ENCODE assay signal across 12 cellular contexts in genomic region chr2:160061533-160062282, GRCh38. TPM values are rescaled to one million over a fixed set of nuclear protein-coding genes. Genes with fewer than 3 reads are reported as not detected.
A peak's percentile ranks its signal among the peaks of the same experiment; 100 is the strongest.
DNase-seq lines count a peak whose midpoint lies in the region; ATAC-seq, FAIRE-seq and TF ChIP-seq lines count a peak whose summit lies in the region.
"Had no signal": no experiment of that assay in that cellular context is flagged by ENCODE, and none has a peak within 500 bp of the region (broad histone marks: within the 10 kb centered on the region; RNA-seq: fewer than 3 reads in every experiment).

No MANE protein-coding gene starts in this region.

- H3K36me3 Mint-ChIP-seq in stimulated activated naive CD8-positive, alpha-beta T cell treated with anti-CD3 and anti-CD28 coated beads, Interleukin-15, Interleukin-2, amounts not matched to agents 100 ng/mL and 50 ng/mL, for 24 hours (ENCODE audit: low read depth) = no peaks in the 10 kb centered on the region

- H3K36me3 ChIP-seq in mammary epithelial cell (ENCODE audit: insufficient read depth, low read length) (no peaks in the 10 kb centered on the region), HepG2 (replicated peaks in 1 of 2; ENCODE audit: control insufficient read depth in 1 of 2, insufficient read depth in 2 of 2, low read length in 2 of 2) (no peaks in the 10 kb centered on the region)

- H3K27me3 ChIP-seq in HL-60 (ENCODE audit: insufficient read depth, poor library complexity, severe bottlenecking) (peaks cover 44% of the 10 kb centered on the region), mammary epithelial cell (ENCODE audit: insufficient read depth, low read length) (no peaks in the 10 kb centered on the region), HepG2 (ENCODE audit: control insufficient read depth in 1 of 2, insufficient read depth in 2 of 2, low read length in 2 of 2) (peaks cover 3 to 31% of the 10 kb centered on the region in 2 experiments; a peak in 3 of 5 replicates)

- H3K4me3 Mint-ChIP-seq in stimulated activated naive CD8-positive, alpha-beta T cell treated with anti-CD3 and anti-CD28 coated beads, Interleukin-15, Interleukin-2, amounts not matched to agents 100 ng/mL and 50 ng/mL, for 24 hours = peak overlapping the region; percentile 17

- TF ChIP-seq CTCF in HL-60 (IDR thresholded peaks at IDR 0.05; ENCODE audit: insufficient read depth, low read length) = no peak
- no peak for TF ChIP-seq CTCF in mammary epithelial cell (conservative IDR thresholded peaks at IDR 0.05 in 1 of 2, IDR thresholded peaks at IDR 0.05 in 1 of 2; ENCODE audit: extremely low read depth in 1 of 2, insufficient read depth in 1 of 2, low read depth in 1 of 2, low read length in 2 of 2)
- no peak for TF ChIP-seq CTCF in HepG2 (CRISPR knock-in tag; IDR thresholded peaks at IDR 0.05)

- H3K9ac ChIP-seq in mammary epithelial cell (ENCODE audit: insufficient read depth, low read length) = peak overlapping the region; percentile 53
- H3K9ac ChIP-seq in HepG2 (ENCODE audit: insufficient read depth, low read depth, low read length) = no peak overlapping the region

- no peaks in the 10 kb centered on the region for H3K9me3 Mint-ChIP-seq in stimulated activated naive CD8-positive, alpha-beta T cell treated with anti-CD3 and anti-CD28 coated beads, Interleukin-15, Interleukin-2, amounts not matched to agents 100 ng/mL and 50 ng/mL, for 24 hours

- peaks cover 8% of the 10 kb centered on the region for H3K4me1 Mint-ChIP-seq in stimulated activated naive CD8-positive, alpha-beta T cell treated with anti-CD3 and anti-CD28 coated beads, Interleukin-15, Interleukin-2, amounts not matched to agents 100 ng/mL and 50 ng/mL, for 24 hours (ENCODE audit: low read depth)

- TF ChIP-seq POLR2A in HepG2 (IDR thresholded peaks at IDR 0.05; ENCODE audit: insufficient read depth in 1 of 2, low read depth in 2 of 2, low read length in 2 of 2) = no peak

- H4K20me1 ChIP-seq in mammary epithelial cell (ENCODE audit: insufficient read depth, low read length) (no peaks in the 10 kb centered on the region), HepG2 (ENCODE audit: insufficient read depth, low read length) (no peaks in the 10 kb centered on the region)

- no peak for FAIRE-seq in HepG2 (lab: Jason Lieb, UNC)
- FAIRE-seq: GM18507, HTR-8/SVneo had no signal

- H3K4me3 ChIP-seq in HL-60 (replicated peaks; ENCODE audit: insufficient read depth, low read length) (peak overlapping the region; percentile 30), mammary epithelial cell (replicated peaks in 1 of 3; ENCODE audit: insufficient read depth in 1 of 3, low read depth in 2 of 3, low read length in 3 of 3) (peak overlapping the region; percentile 59 to 83 (median 63)), HepG2 (replicated peaks in 1 of 3; ENCODE audit: insufficient read depth in 1 of 3, low read depth in 2 of 3, low read length in 3 of 3) (peak overlapping the region in 1 of 3 experiments; percentile 36; a peak in 1 of 6 replicates)

- BruUV-seq in mammary epithelial cell (replicated peaks; lab: Mats Ljungman, UMichigan) = no TSS peak
- no TSS peak for BruUV-seq in HepG2 (replicated peaks; lab: Mats Ljungman, UMichigan)

- H3K79me2 ChIP-seq in mammary epithelial cell (ENCODE audit: insufficient read depth, low read length) (peaks cover 8% of the 10 kb centered on the region), HepG2 (ENCODE audit: insufficient read depth, low read length) (no peaks in the 10 kb centered on the region)

- peak overlapping the region; percentile 82 for H3K4me2 ChIP-seq in mammary epithelial cell (ENCODE audit: insufficient read depth, low read depth, low read length)
- H3K4me2 ChIP-seq in HepG2 (ENCODE audit: low read depth, low read length) = peak overlapping the region; percentile 39; the same call in 1 of the 2 replicates

- no peak for TF ChIP-seq RAD21 in HepG2 (CRISPR knock-in tag; IDR thresholded peaks at IDR 0.05)

- CTCF ChIA-PET in mammary epithelial cell (lab: Charles Lee; ENCODE audit: low non-redundant PET) (no interaction called here), HepG2 (lab: Yijun Ruan, JAX; ENCODE audit: low intra/inter-chr PET ratio, low total read pairs) (no interaction called here)

- in situ Hi-C loops in mammary epithelial cell (cut with MboI; ENCODE audit: low sequenced_read_pairs in 2 of 2) = no loop called here
- in situ Hi-C loops in HepG2 (cut with HindIII; ENCODE audit: extremely low pct_ligation_motif_present, low pct_unique_long_range_greater_than_20kb) = no loop called here

- H3K27ac ChIP-seq in HL-60 (replicated peaks) = no peak overlapping the region
- peak overlapping the region; percentile 35 for H3K27ac ChIP-seq in mammary epithelial cell (ENCODE audit: insufficient read depth, low read depth, low read length)
- H3K27ac ChIP-seq in HepG2 (ENCODE audit: extremely low read length, insufficient read depth, low read length) = no peak overlapping the region

- H2AFZ ChIP-seq in mammary epithelial cell (ENCODE audit: low read depth, low read length) = peak overlapping the region; percentile 96
- H2AFZ ChIP-seq in HepG2 (ENCODE audit: low read length) = no peak overlapping the region

- DNase-seq in HL-60 (ENCODE audit: low read depth in 1 of 2, low spot score in 1 of 2) = no peak
- DNase-seq in mammary epithelial cell = no peak
- no peak for DNase-seq in HepG2 (ENCODE audit: low spot score)
- DNase-seq in effector CD8-positive, alpha-beta T cell (lab: John Stamatoyannopoulos, UW) = no peak
- DNase-seq: foreskin melanocyte, T-helper 9 cell had no signal

- WGBS in mammary epithelial cell (ENCODE audit: low coverage, missing lambda C conversion rate) = 38% methylated on average over 16 of the region's 45 CpGs
- 65% methylated on average over 34 of the region's 45 CpGs for WGBS in HepG2 (ENCODE audit: low lambda C conversion rate)

- H3K9me3 ChIP-seq in mammary epithelial cell (replicated peaks; ENCODE audit: insufficient read depth, low read length) = no peaks in the 10 kb centered on the region
- H3K9me3 ChIP-seq in HepG2 (ENCODE audit: low read length) = no peaks in the 10 kb centered on the region

- intact Hi-C loops in mammary epithelial cell (cut with micrococcal nuclease) = no loop called here
- intact Hi-C loops in HepG2 (cut with micrococcal nuclease; ENCODE audit: unreplicated experiment) = no loop called here

- H3K27me3 Mint-ChIP-seq in stimulated activated naive CD8-positive, alpha-beta T cell treated with anti-CD3 and anti-CD28 coated beads, Interleukin-15, Interleukin-2, amounts not matched to agents 100 ng/mL and 50 ng/mL, for 24 hours = peaks cover 46% of the 10 kb centered on the region

- no peak for ATAC-seq in HepG2
- ATAC-seq in HG02759 (IDR thresholded peaks at IDR 0.05; ENCODE audit: unreplicated experiment) = no peak
- no peak for ATAC-seq in HG03095 (IDR thresholded peaks at IDR 0.05; ENCODE audit: unreplicated experiment)
- ATAC-seq in activated CD4-positive, CD25-positive, alpha-beta regulatory T cell treated with anti-CD3 and anti-CD28 coated beads, Interleukin-2, amount 50 U/mL, for 24 hours = no peak

- POLR2A ChIA-PET in HepG2 (lab: Yijun Ruan, JAX) = no interaction called here

- dilution Hi-C loops in mammary epithelial cell (cut with HindIII; ENCODE audit: low sequenced_read_pairs) = no loop called here

- TF ChIP-seq EP300 in HepG2 (IDR thresholded peaks at IDR 0.05; ENCODE audit: low read depth in 2 of 2, low read length in 2 of 2) = no peak
- no peak for TF ChIP-seq EP300 in HepG2 (CRISPR knock-in tag; IDR thresholded peaks at IDR 0.05; ENCODE audit: borderline replicate concordance)

- no peak overlapping the region for H3K27ac Mint-ChIP-seq in stimulated activated naive CD8-positive, alpha-beta T cell treated with anti-CD3 and anti-CD28 coated beads, Interleukin-15, Interleukin-2, amounts not matched to agents 100 ng/mL and 50 ng/mL, for 24 hours

- H3K4me1 ChIP-seq in mammary epithelial cell (ENCODE audit: insufficient read depth, low read length) (peaks cover 6% of the 10 kb centered on the region), HepG2 (ENCODE audit: insufficient read depth, low read length) (peaks cover 11% of the 10 kb centered on the region; the same call in 1 of the 2 replicates)

TF ChIP-seq in HepG2, 621 proteins besides CTCF, POLR2A, EP300 and RAD21 (continues in another document):
- TF ChIP-seq PPARG (CRISPR knock-in tag; conservative IDR thresholded peaks at IDR 0.05) = no peak

RNA-seq across cellular contexts. Expression of gene PLA2R1, which starts 0.7 kb away (rescaled TPM):
- total RNA-seq in mammary epithelial cell (10 to 100 TPM; 10.8 to 17.8 TPM), HepG2 (2016; rRNA removed; fragmentation: Illumina TruSeq; extraction: Trizol) (not detected in 2 replicates)
- polyA plus RNA-seq in mammary epithelial cell (5.3 TPM), HepG2 (2011; rRNA removed) (not detected in 2 replicates)
- 10.3 TPM for polyA minus RNA-seq in mammary epithelial cell
- not detected in 2 replicates for total RNA-seq in HepG2 (2016; cell fraction: cytosol; rRNA removed; fragmentation: Illumina TruSeq; extraction: Trizol; ENCODE audit: low read depth)
- total RNA-seq in HepG2 (2016; cell fraction: insoluble cytoplasmic fraction; rRNA removed; fragmentation: Illumina TruSeq; extraction: Trizol) = not detected in 2 replicates
- not detected in 2 replicates for total RNA-seq in HepG2 (2016; cell fraction: membrane; rRNA removed; fragmentation: Illumina TruSeq; extraction: Trizol)
- total RNA-seq in HepG2 (2016; cell fraction: nucleus; rRNA removed; fragmentation: Illumina TruSeq; extraction: Trizol) = not detected in 2 replicates
- not detected in 2 replicates for polyA plus RNA-seq in HepG2 (2011; cell fraction: cytosol; rRNA removed)
- not detected in 2 replicates for polyA plus RNA-seq in HepG2 (2011; cell fraction: nucleus; rRNA removed)
- not detected in 2 replicates for polyA plus RNA-seq in HepG2 (2012)
- polyA plus RNA-seq in HepG2 (2016; cell fraction: cytosol; fragmentation: Illumina TruSeq; extraction: Trizol; ENCODE audit: low read depth) = not detected in 2 replicates
- not detected in 2 replicates for polyA plus RNA-seq in HepG2 (2016; cell fraction: insoluble cytoplasmic fraction; fragmentation: Illumina TruSeq; extraction: Trizol; ENCODE audit: low read depth)
- not detected in 2 replicates for polyA plus RNA-seq in HepG2 (2016; cell fraction: membrane; fragmentation: Illumina TruSeq; extraction: Trizol; ENCODE audit: low read depth)
- not detected in 2 replicates for polyA plus RNA-seq in HepG2 (2016; cell fraction: nucleus; fragmentation: Illumina TruSeq; extraction: Trizol; ENCODE audit: insufficient read depth, low read depth)
- 0.09 TPM in 1 of 2 replicates, not detected in the other for polyA minus RNA-seq in HepG2 (2011; rRNA and poly(A)+ RNA removed; ENCODE audit: low replicate concordance)
- polyA minus RNA-seq in HepG2 (2011; cell fraction: cytosol; rRNA and poly(A)+ RNA removed) = not detected in 2 replicates
- not detected in 2 replicates for polyA minus RNA-seq in HepG2 (2011; cell fraction: nucleus; rRNA and poly(A)+ RNA removed)

Comparison
In these comparisons a context has a peak if more than half of its experiments do, and no peak if none do; other contexts are left out.
1. RNA of gene PLA2R1, which starts 0.7 kb away (total RNA-seq): 10.8 to 17.8 TPM in mammary epithelial cell; not detected in HepG2; every median in the first group is over 10 times any median in the second.